ENCODE assay signal across 8 cellular contexts in the genomic region with DNA sequence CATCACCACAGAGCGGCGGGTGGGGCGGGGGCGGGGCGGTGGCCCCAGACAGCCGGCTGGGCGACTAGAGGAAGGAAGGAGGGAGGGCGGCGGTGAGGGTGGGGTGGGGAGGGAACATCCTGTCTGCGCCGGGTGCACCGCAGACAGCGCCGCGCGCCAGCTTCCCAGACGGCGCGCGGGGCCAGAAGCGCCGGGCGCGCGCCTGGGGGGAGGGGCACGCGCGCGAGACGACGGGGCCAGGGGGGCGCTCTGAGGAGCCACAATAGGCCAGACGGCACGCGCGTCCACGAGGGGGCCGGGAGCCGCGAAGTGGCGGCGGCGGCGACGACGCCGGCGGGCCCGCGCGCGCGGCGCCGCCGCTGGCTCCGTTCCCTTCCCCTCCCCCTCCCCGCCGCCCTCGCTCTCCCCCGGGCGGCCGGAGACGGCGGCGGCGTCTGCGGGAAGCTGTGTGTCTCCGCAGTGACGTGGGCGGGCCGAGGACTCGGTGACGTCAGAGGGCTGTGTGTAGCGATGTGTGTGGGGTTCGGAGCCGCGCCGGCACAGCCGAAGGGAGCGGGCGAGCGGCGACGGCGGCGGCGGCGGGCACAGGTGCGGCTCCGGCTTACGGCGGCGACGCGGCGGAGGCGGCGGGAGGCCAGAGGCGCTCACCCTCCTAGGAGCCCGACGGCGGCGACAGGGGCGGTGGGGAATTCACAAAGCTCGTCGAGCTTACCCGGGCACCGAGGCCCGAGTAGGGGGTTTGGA. TPM values are rescaled to one million over a fixed set of nuclear protein-coding genes. Genes with fewer than 3 reads are reported as not detected.
DNase-seq lines count a peak whose midpoint lies in the region; ATAC-seq, FAIRE-seq and TF ChIP-seq lines count a peak whose summit lies in the region.

A gene with protein sequence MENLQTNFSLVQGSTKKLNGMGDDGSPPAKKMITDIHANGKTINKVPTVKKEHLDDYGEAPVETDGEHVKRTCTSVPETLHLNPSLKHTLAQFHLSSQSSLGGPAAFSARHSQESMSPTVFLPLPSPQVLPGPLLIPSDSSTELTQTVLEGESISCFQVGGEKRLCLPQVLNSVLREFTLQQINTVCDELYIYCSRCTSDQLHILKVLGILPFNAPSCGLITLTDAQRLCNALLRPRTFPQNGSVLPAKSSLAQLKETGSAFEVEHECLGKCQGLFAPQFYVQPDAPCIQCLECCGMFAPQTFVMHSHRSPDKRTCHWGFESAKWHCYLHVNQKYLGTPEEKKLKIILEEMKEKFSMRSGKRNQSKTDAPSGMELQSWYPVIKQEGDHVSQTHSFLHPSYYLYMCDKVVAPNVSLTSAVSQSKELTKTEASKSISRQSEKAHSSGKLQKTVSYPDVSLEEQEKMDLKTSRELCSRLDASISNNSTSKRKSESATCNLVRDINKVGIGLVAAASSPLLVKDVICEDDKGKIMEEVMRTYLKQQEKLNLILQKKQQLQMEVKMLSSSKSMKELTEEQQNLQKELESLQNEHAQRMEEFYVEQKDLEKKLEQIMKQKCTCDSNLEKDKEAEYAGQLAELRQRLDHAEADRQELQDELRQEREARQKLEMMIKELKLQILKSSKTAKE (plus strand): TSS at position 540 of the 744 bp plus-strand sequence. CDS start 2,617 bp downstream, outside the sequence.

- H3K27me3 ChIP-seq in WERI-Rb-1 (ENCODE audit: insufficient read depth, low read depth, severe bottlenecking) (no peaks in the 10 kb centered on the region), breast epithelium (no peaks in the 10 kb centered on the region), small intestine (ENCODE audit: control insufficient read depth in 2 of 2, insufficient read depth in 2 of 2, low read length in 2 of 2) (no peaks in the 10 kb centered on the region)

- no peaks in the 10 kb centered on the region for H3K9me3 ChIP-seq in WERI-Rb-1 (ENCODE audit: severe bottlenecking)
- H3K9me3 ChIP-seq in breast epithelium: no peaks in the 10 kb centered on the region
- no peaks in the 10 kb centered on the region for H3K9me3 ChIP-seq in small intestine (ENCODE audit: control insufficient read depth, low read depth)

- DNase-seq in ACHN (peak; percentile 93), NCI-H2196 treated with DMSO at 0.1 percent for 48 hours (lab: John Stamatoyannopoulos, UW; ENCODE audit: unreplicated experiment) (peak; percentile 98), WERI-Rb-1 (peak; percentile 97), breast epithelium (ENCODE audit: low spot score in 2 of 2) (peak; percentile 95 to 97), iPS-NIHi11 (ENCODE audit: low spot score) (peak; percentile 87), small intestine (peak; percentile 97)

- intact Hi-C loops in breast epithelium (cut with DNase I; ENCODE audit: low total_unique reads): loop anchor here (5.0 kb wide), 1 partner anchor 1105 kb away; a partner anchor contains a TSS

- H3K27ac ChIP-seq in WERI-Rb-1 (peak within 1 kb of the TSS; percentile 99), breast epithelium (peak within 1 kb of the TSS; percentile 100), small intestine (ENCODE audit: low read depth in 1 of 2, low read length in 1 of 2) (peak within 1 kb of the TSS; percentile 99 to 100)

- H3K4me3 ChIP-seq in WERI-Rb-1 (ENCODE audit: low read depth, low read length) (peak within 1 kb of the TSS; percentile 63), breast epithelium (peak within 1 kb of the TSS; percentile 89 to 99 (median 99)), small intestine (ENCODE audit: low read depth in 1 of 2, low read length in 2 of 2) (peak within 1 kb of the TSS; percentile 92 to 98)

- no peak for FAIRE-seq in small intestine (lab: Jason Lieb, UNC)

- TF ChIP-seq CTCF in WERI-Rb-1 (IDR thresholded peaks at IDR 0.05; ENCODE audit: low read depth, low read length) (no peak), breast epithelium (IDR thresholded peaks at IDR 0.05) (peak in 1 of 3 donors; percentile 25)

- in situ Hi-C loops in ACHN (cut with HindIII; ENCODE audit: low pct_ligation_motif_present, low pct_unique_long_range_greater_than_20kb, low sequenced_read_pairs): no loop called here

- WGBS in small intestine, 3 donors: 0 to 1% (median 0%) methylated on average over 20 to 110 of the region's 110 CpGs

- ATAC-seq in GM18907 (IDR thresholded peaks at IDR 0.05; ENCODE audit: unreplicated experiment) (peak; percentile 71), HG03139 (IDR thresholded peaks at IDR 0.05; ENCODE audit: unreplicated experiment) (peak; percentile 50)

- no peak for TF ChIP-seq POLR2A in breast epithelium (IDR thresholded peaks at IDR 0.05)

- H3K4me1 ChIP-seq in breast epithelium (peaks cover 0 to 8% of the 10 kb centered on the region in 2 donors), small intestine (ENCODE audit: control insufficient read depth in 2 of 2, insufficient read depth in 1 of 2, low read depth in 1 of 2, low read length in 1 of 2) (peaks cover 7 to 10% of the 10 kb centered on the region in 2 donors)

- peaks cover 28% of the 10 kb centered on the region for H3K36me3 ChIP-seq in WERI-Rb-1
- H3K36me3 ChIP-seq in breast epithelium: no peaks in the 10 kb centered on the region
- H3K36me3 ChIP-seq in small intestine (ENCODE audit: control insufficient read depth in 2 of 2, insufficient read depth in 2 of 2, low read length in 2 of 2): peaks cover 0 to 2% of the 10 kb centered on the region in 2 donors

RNA-seq across cellular contexts. Expression of the gene that starts here (rescaled TPM):
- total RNA-seq in breast epithelium: 10 to 100 TPM; 37.0 to 64.5 (median 53.1) TPM
- polyA plus RNA-seq in small intestine: 10 to 100 TPM; 10.6 to 18.1 (median 15.1) TPM

Comparison
In these comparisons a context has a peak if more than half of its experiments do, and no peak if none do; other contexts are left out.
1. Peak in every context shown above with its lines: DNase-seq, ATAC-seq, H3K4me3 ChIP-seq and H3K27ac ChIP-seq.